In genomic region chr10:58773942-58774341, GRCh38 we compare ENCODE assay signal across 22 cellular contexts.
"Had no signal": no experiment of that assay in that cellular context is flagged by ENCODE, and none has a peak within 500 bp of the region (broad histone marks: within the 10 kb centered on the region; RNA-seq: fewer than 3 reads in every experiment).

No MANE protein-coding gene starts in this region.

- H3K9me3 ChIP-seq: right lobe of liver, testis, vagina had no signal

- H3K36me3 ChIP-seq: cardiac muscle cell, right lobe of liver, vagina had no signal

- H3K4me1 ChIP-seq: right lobe of liver had no signal

- H3K27me3 ChIP-seq: cardiac muscle cell, hepatocyte, right lobe of liver, testis, vagina had no signal

- H3K27ac ChIP-seq: cardiac muscle cell, hepatocyte, right lobe of liver, testis, vagina had no signal

- H3K79me2 ChIP-seq: hepatocyte had no signal

- H2AFZ ChIP-seq: hepatocyte had no signal

- H3K4me3 ChIP-seq: cardiac muscle cell, hepatocyte, right lobe of liver, smooth muscle cell, testis, vagina had no signal

- H3K4me2 ChIP-seq: hepatocyte, smooth muscle cell had no signal

- DNase-seq: activated CD4-positive, alpha-beta memory T cell treated with anti-CD3 and anti-CD28 coated beads for 36 hours; activated CD4-positive, alpha-beta T cell treated with anti-CD3 and anti-CD28 coated beads for 48 hours; activated CD4-positive, CD25-positive, alpha-beta regulatory T cell; activated effector memory CD4-positive, alpha-beta T cell treated with Interleukin-2 at 50 U/mL for 16 hours; activated naive CD4-positive, alpha-beta T cell treated with anti-CD3 and anti-CD28 coated beads for 36 hours; activated naive CD8-positive, alpha-beta T cell treated with anti-CD3 and anti-CD28 coated beads, Interleukin-2, amount 10 ng/mL, durations not matched to agents 7 days and 5 days; activated T-cell treated with anti-CD3 and anti-CD28 coated beads, Interleukin-2, amount 50 U/mL, for 48 hours; amygdala; erythroblast; foreskin fibroblast; immature natural killer cell; nephron progenitor cell; right lobe of liver; stimulated activated CD4-positive, alpha-beta T cell treated with anti-CD3 and anti-CD28 coated beads, Interleukin-15, amount 100 ng/mL, for 24 hours; T-helper 17 cell; testis; trophoblast cell had no signal

- ATAC-seq: right lobe of liver; stimulated activated memory B cell treated with anti-CD40 and anti-IgM and Interleukin-4, amounts not matched to agents 10 μg/mL and 1 μg/mL and 100 μg/mL, for 72 hours; T-helper 17 cell had no signal
